Comparison of ENCODE assay signal across 13 cellular contexts in the genomic region with DNA sequence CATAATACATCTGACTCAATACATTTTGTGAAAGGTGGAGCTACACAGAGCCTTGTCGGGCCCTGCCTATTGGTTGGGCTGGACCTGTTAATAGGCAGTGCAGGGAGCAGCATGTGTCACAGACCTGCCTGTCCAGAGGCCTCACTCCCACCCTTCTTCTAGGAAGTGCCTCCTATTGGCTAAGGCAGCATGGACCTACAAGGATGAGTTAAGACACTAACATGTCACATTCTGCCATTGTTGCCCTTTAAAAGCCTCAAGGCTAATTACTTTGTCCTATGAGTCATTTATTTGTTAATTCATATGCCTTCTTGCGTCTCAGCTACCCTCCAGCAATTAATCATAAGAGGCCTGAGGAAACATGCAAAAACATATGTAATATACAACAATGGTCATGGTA. TPM values are rescaled to one million over a fixed set of nuclear protein-coding genes. Genes with fewer than 3 reads are reported as not detected.
DNase-seq lines count a peak whose midpoint lies in the region; ATAC-seq lines count a peak whose summit lies in the region.
"Had no signal": no experiment of that assay in that cellular context is flagged by ENCODE, and none has a peak within 500 bp of the region (broad histone marks: within the 10 kb centered on the region; RNA-seq: fewer than 3 reads in every experiment).

No MANE protein-coding gene starts in this region.

- no peaks in the 10 kb centered on the region for H3K4me1 ChIP-seq in trophoblast cell (ENCODE audit: control insufficient read depth in 1 of 2, insufficient read depth in 2 of 2, low read length in 2 of 2)

- no CpG with 5 or more reads among the region's 2 CpGs for WGBS in trophoblast cell (ENCODE audit: extremely low coverage, insufficient coverage, insufficient read length)

- H3K14ac ChIP-seq in trophoblast cell (ENCODE audit: low read length) = no peak overlapping the region

- peaks cover 41% of the 10 kb centered on the region for H3K36me3 Mint-ChIP-seq in effector memory CD8-positive, alpha-beta T cell (ENCODE audit: insufficient read depth)

- H4K8ac ChIP-seq in trophoblast cell (ENCODE audit: low read depth, low read length) = no peak overlapping the region

- no peak overlapping the region for H4K12ac ChIP-seq in trophoblast cell (ENCODE audit: low read depth, low read length)

- H3K9me3 ChIP-seq in trophoblast cell (ENCODE audit: insufficient read depth, low read depth, low read length) = peaks cover 4% of the 10 kb centered on the region
- H3K9me3 ChIP-seq: tibial nerve had no signal

- H3K4ac ChIP-seq in trophoblast cell (ENCODE audit: low read depth, low read length) = no peak overlapping the region

- H2BK5ac ChIP-seq in trophoblast cell (ENCODE audit: low read depth, low read length, poor library complexity) = no peak overlapping the region

- no peak overlapping the region for H3K27ac ChIP-seq in trophoblast cell (ENCODE audit: low read depth, low read length)
- H3K27ac ChIP-seq: tibial nerve had no signal

- no peak overlapping the region for H2AK5ac ChIP-seq in trophoblast cell (ENCODE audit: low read length)

- H3K79me2 ChIP-seq in trophoblast cell (ENCODE audit: control insufficient read depth, insufficient read depth, low read length, poor library complexity) = no peaks in the 10 kb centered on the region

- intact Hi-C loops in sciatic nerve (cut with DNase I) = no loop called here

- no peak overlapping the region for H2AFZ ChIP-seq in trophoblast cell (ENCODE audit: insufficient read depth, low read length, poor library complexity)

- peaks cover 31 to 39% of the 10 kb centered on the region in 2 donors for H3K4me1 Mint-ChIP-seq in effector memory CD8-positive, alpha-beta T cell (ENCODE audit: low read depth in 2 of 2)

- no peak overlapping the region for H3K4me3 ChIP-seq in trophoblast cell (ENCODE audit: low read depth, low read length)
- H3K4me3 ChIP-seq: tibial nerve had no signal

- H3K27me3 ChIP-seq in trophoblast cell (ENCODE audit: insufficient read depth, low read length) = no peaks in the 10 kb centered on the region
- H3K27me3 ChIP-seq: tibial nerve had no signal

- DNase-seq in SIG-M5 treated with dmso at 0.1 percent for 504 hours (lab: John Stamatoyannopoulos, UW; ENCODE audit: unreplicated experiment) (peak; percentile 45), SIG-M5 (lab: John Stamatoyannopoulos, UW) (no peak), NCI-H460 (ENCODE audit: extremely low read depth, low read depth) (peak; percentile 30), trophoblast cell (peak; percentile 71 to 75), GM03348 (ENCODE audit: low spot score) (no peak), sciatic nerve (ENCODE audit: low spot score) (no peak)
- no peak for DNase-seq in effector memory CD8-positive, alpha-beta T cell
- DNase-seq: amygdala, midbrain, NCI-H1436, retina had no signal

- ATAC-seq in effector memory CD8-positive, alpha-beta T cell (replicated peaks) = peak; percentile 11
- ATAC-seq in GM19328 (IDR thresholded peaks at IDR 0.05; ENCODE audit: unreplicated experiment) (no peak), sciatic nerve (no peak)

- no peak overlapping the region for H3K23ac ChIP-seq in trophoblast cell (ENCODE audit: low read length)

- H2BK12ac ChIP-seq in trophoblast cell (ENCODE audit: low read length) = no peak overlapping the region

- H3K27me3 Mint-ChIP-seq in effector memory CD8-positive, alpha-beta T cell = no peaks in the 10 kb centered on the region

- H3K9ac ChIP-seq in trophoblast cell (ENCODE audit: low read length) = no peak overlapping the region

- no peak overlapping the region for H2BK120ac ChIP-seq in trophoblast cell (ENCODE audit: insufficient read depth, low read length, poor library complexity)

- no peak overlapping the region for H3K4me2 ChIP-seq in trophoblast cell (ENCODE audit: low read length)

- H3K18ac ChIP-seq in trophoblast cell (ENCODE audit: low read length) = no peak overlapping the region

- no peak overlapping the region for H3K4me3 Mint-ChIP-seq in effector memory CD8-positive, alpha-beta T cell

- H3K79me1 ChIP-seq in trophoblast cell (ENCODE audit: low read length) = no peaks in the 10 kb centered on the region

- H3K36me3 ChIP-seq in trophoblast cell (ENCODE audit: control insufficient read depth in 1 of 2, insufficient read depth in 2 of 2, low read length in 2 of 2) = peaks cover 6 to 8% of the 10 kb centered on the region in 2 experiments

- H3K9me3 Mint-ChIP-seq in effector memory CD8-positive, alpha-beta T cell = no peaks in the 10 kb centered on the region

- no peak overlapping the region for H4K91ac ChIP-seq in trophoblast cell (ENCODE audit: low read depth, low read length)

- peak overlapping the region in 1 of 2 donors; percentile 78 for H3K27ac Mint-ChIP-seq in effector memory CD8-positive, alpha-beta T cell

RNA-seq across cellular contexts. Expression of gene CD58, which starts 33.4 kb away (rescaled TPM):
- total RNA-seq in NCI-H460 (2014; rRNA removed; shearing (Covaris generic)) = 32.3 and 37.3 TPM in 2 replicates
- polyA plus RNA-seq in NCI-H460 (2014; cell fraction: nucleus; rRNA removed) = 25.7 and 34.8 TPM in 2 replicates
- polyA plus RNA-seq in trophoblast cell (2013) = 13.6 and 14.0 TPM in 2 replicates
- 21.3 TPM for total RNA-seq in sciatic nerve

Comparison
In these comparisons a context has a peak if more than half of its experiments do, and no peak if none do; other contexts are left out.
1. DNase-seq: peak in SIG-M5 treated with dmso at 0.1 percent for 504 hours (single experiment), NCI-H460 (single experiment) and trophoblast cell (2 of 2); none in SIG-M5 (single experiment), effector memory CD8-positive, alpha-beta T cell (0 of 3), GM03348 (single experiment) and sciatic nerve (single experiment).